In the genomic region with DNA sequence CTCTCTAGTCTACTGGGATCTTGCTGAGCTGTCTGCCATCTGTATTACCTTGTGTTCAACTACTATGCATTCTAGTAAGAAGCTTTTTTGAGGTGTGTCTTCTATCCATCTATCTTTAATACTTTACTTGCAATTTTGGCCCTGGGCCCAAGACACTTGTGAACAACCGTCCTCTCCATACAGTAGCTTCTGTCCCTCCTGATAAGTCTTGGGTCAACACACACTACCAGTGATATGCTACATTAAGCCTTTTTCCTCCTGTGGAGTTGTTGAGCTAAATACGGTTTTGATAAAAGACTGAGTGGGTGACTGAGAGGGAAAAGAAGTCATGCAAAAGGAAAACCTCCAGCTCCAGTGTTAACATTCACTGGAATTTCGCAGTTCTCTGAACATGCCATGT, we compare ENCODE assay signal across 23 cellular contexts.
"Had no signal": no experiment of that assay in that cellular context is flagged by ENCODE, and none has a peak within 500 bp of the region (broad histone marks: within the 10 kb centered on the region; RNA-seq: fewer than 3 reads in every experiment).

No MANE protein-coding gene starts in this region.

- H3K4me3 Mint-ChIP-seq: activated CD8-positive, alpha-beta T cell treated with anti-CD3 and anti-CD28 coated beads, Interleukin-2, amount 10 ng/mL, durations not matched to agents 7 days and 5 days; activated naive CD8-positive, alpha-beta T cell; activated T-cell treated with anti-CD3 and anti-CD28 coated beads, Interleukin-2, amount 50 U/mL, for 24 hours had no signal

- H3K9me3 Mint-ChIP-seq: activated T-cell treated with anti-CD3 and anti-CD28 coated beads, Interleukin-2, amount 50 U/mL, for 24 hours had no signal

- DNase-seq: activated CD4-positive, alpha-beta T cell treated with anti-CD3 and anti-CD28 coated beads for 48 hours; activated CD4-positive, alpha-beta T cell treated with anti-CD3 and anti-CD28 coated beads, Interleukin-2, amount 50 U/mL, for 4 hours; activated CD8-positive, alpha-beta T cell treated with anti-CD3 and anti-CD28 coated beads, Interleukin-2, amount 10 ng/mL, durations not matched to agents 7 days and 5 days; activated effector memory CD4-positive, alpha-beta T cell treated with anti-CD3 and anti-CD28 coated beads, Interleukin-2, amount 50 U/mL, for 16 hours; activated naive CD4-positive, alpha-beta T cell treated with Interleukin-2 at 50 U/mL for 16 hours; activated T-cell treated with anti-CD3 and anti-CD28 coated beads, Interleukin-2, amount 50 U/mL, for 24 hours; amygdala; brain microvascular endothelial cell; Karpas-422; NCI-H1105 treated with DMSO at 0.1 percent for 48 hours; NCI-H1436 treated with DMSO at 0.1 percent for 48 hours; NCI-H187; NCI-H2081; NCI-H446; NCI-H524; Peyer's patch; Right ventricle myocardium superior; SJCRH30; SK-N-SH; SW 1271; T-helper 9 cell had no signal

- ATAC-seq: activated CD4-positive, CD25-positive, alpha-beta regulatory T cell treated with anti-CD3 and anti-CD28 coated beads, Interleukin-2, amount 50 U/mL, for 24 hours; activated CD8-positive, alpha-beta T cell treated with anti-CD3 and anti-CD28 coated beads, Interleukin-2, amount 10 ng/mL, durations not matched to agents 7 days and 5 days had no signal

- H3K36me3 Mint-ChIP-seq: activated naive CD8-positive, alpha-beta T cell had no signal

- H3K27ac Mint-ChIP-seq: activated CD8-positive, alpha-beta T cell treated with anti-CD3 and anti-CD28 coated beads, Interleukin-2, amount 10 ng/mL, durations not matched to agents 7 days and 5 days; activated naive CD8-positive, alpha-beta T cell; activated T-cell treated with anti-CD3 and anti-CD28 coated beads, Interleukin-2, amount 50 U/mL, for 24 hours had no signal
